8 cellular contexts compared by ENCODE assay signal in genomic region chr22:36481393-36482168, GRCh38. TPM values are rescaled to one million over a fixed set of nuclear protein-coding genes. Genes with fewer than 3 reads are reported as not detected.
A peak's percentile ranks its signal among the peaks of the same experiment; 100 is the strongest.
DNase-seq lines count a peak whose midpoint lies in the region; ATAC-seq, FAIRE-seq and TF ChIP-seq lines count a peak whose summit lies in the region.

TSS of gene TXN2 (minus strand) at chr22:36481640. CDS start at chr22:36480837, 803 bp downstream.

- no CpG with 5 or more reads among the region's 62 CpGs for WGBS in neuronal stem cell (ENCODE audit: extremely low coverage in 2 of 2, insufficient read length in 2 of 2, insufficient replicate concordance in 1 of 2), 2 donors

- H3K36me3 ChIP-seq in HEK293 (ENCODE audit: control insufficient read depth in 2 of 2, insufficient read depth in 1 of 2, low read length in 2 of 2) (peaks cover 22 to 42% of the 10 kb centered on the region in 2 experiments), neuronal stem cell (replicated peaks in 1 of 2; ENCODE audit: control insufficient read depth in 2 of 2, insufficient read depth in 2 of 2, low read length in 2 of 2) (peaks cover 6 to 38% of the 10 kb centered on the region in 2 donors)

- CTCF ChIA-PET in HEK293 (lab: Yijun Ruan, JAX), result interaction anchor here (1.0 to 1.1 kb wide), 2 partner anchors 96 to 181 kb away, joined by 4 to 5 read pairs; no protein-coding TSS in a partner anchor

- no peaks in the 10 kb centered on the region; the same call in 1 of the 2 replicates for H3K4me1 ChIP-seq in HEK293 (ENCODE audit: control insufficient read depth, insufficient read depth, low read length)
- no peaks in the 10 kb centered on the region for H3K4me1 ChIP-seq in foreskin keratinocyte
- H3K4me1 ChIP-seq in neuronal stem cell (ENCODE audit: control insufficient read depth in 2 of 2, insufficient read depth in 1 of 2, low read depth in 1 of 2, low read length in 2 of 2), result peaks cover 4 to 5% of the 10 kb centered on the region in 2 donors

- H4K8ac ChIP-seq in neuronal stem cell (ENCODE audit: low read depth, low read length), result peak within 1 kb of the TSS; percentile 73

- no peak within 1 kb of the TSS for H3K14ac ChIP-seq in neuronal stem cell (ENCODE audit: low read length)

- peak; percentile 86 for ATAC-seq in foreskin keratinocyte

- no peak within 1 kb of the TSS for H2BK15ac ChIP-seq in neuronal stem cell (ENCODE audit: low read length)

- H3K4me3 ChIP-seq in HEK293 (ENCODE audit: low read depth, low read length) (peak within 1 kb of the TSS; percentile 49), neuronal stem cell (ENCODE audit: low read length in 2 of 2) (peak within 1 kb of the TSS; percentile 66 to 88)

- peak within 1 kb of the TSS; percentile 96 for H3K9ac ChIP-seq in neuronal stem cell (ENCODE audit: low read depth, low read length, poor library complexity)

- no peak within 1 kb of the TSS for H2AK5ac ChIP-seq in neuronal stem cell (ENCODE audit: low read depth, low read length)

- in situ Hi-C loops in SK-MEL-5 (cut with HindIII; ENCODE audit: low pct_unique_long_range_greater_than_20kb, low sequenced_read_pairs), result no loop called here

- no peak within 1 kb of the TSS for H2BK12ac ChIP-seq in neuronal stem cell (ENCODE audit: low read length)

- H2AFZ ChIP-seq in neuronal stem cell (ENCODE audit: low read length), result peak within 1 kb of the TSS; percentile 97

- H3K18ac ChIP-seq in neuronal stem cell (ENCODE audit: low read length), result peak within 1 kb of the TSS; percentile 98

- TF ChIP-seq CTCF in HEK293 (tag by site-specific recombination; IDR thresholded peaks at IDR 0.05), result no peak
- no peak for TF ChIP-seq CTCF in foreskin keratinocyte (conservative IDR thresholded peaks at IDR 0.05)
- TF ChIP-seq CTCF in subcutaneous adipose tissue (IDR thresholded peaks at IDR 0.05; ENCODE audit: low read depth), result no peak

- H2BK5ac ChIP-seq in neuronal stem cell (ENCODE audit: low read length), result peak within 1 kb of the TSS; percentile 67

- no peaks in the 10 kb centered on the region for H3K27me3 ChIP-seq in foreskin keratinocyte
- peaks cover 0 to 3% (median 0%) of the 10 kb centered on the region in 3 experiments for H3K27me3 ChIP-seq in neuronal stem cell (ENCODE audit: control insufficient read depth in 3 of 3, insufficient read depth in 3 of 3, low read depth in 1 of 3, low read length in 3 of 3)

- no peak within 1 kb of the TSS for H4K91ac ChIP-seq in neuronal stem cell (ENCODE audit: low read depth, low read length, poor library complexity)

- peak within 1 kb of the TSS; percentile 75 for H3K4me2 ChIP-seq in neuronal stem cell (ENCODE audit: insufficient read depth, low read length, poor library complexity, severe bottlenecking)

- peak within 1 kb of the TSS; percentile 27 for H3K23ac ChIP-seq in neuronal stem cell (ENCODE audit: low read depth, low read length, poor library complexity)

- no peak within 1 kb of the TSS for H3K4ac ChIP-seq in neuronal stem cell (ENCODE audit: low read length)

- no peaks in the 10 kb centered on the region for H3K79me1 ChIP-seq in neuronal stem cell (ENCODE audit: low read depth, low read length)

- POLR2A ChIA-PET in HEK293 (lab: Yijun Ruan, JAX), result interaction anchor here (0.5 to 2.2 kb wide), 28 partner anchors 10 to 1095 kb away, joined by 3 to 28 read pairs (median 5); partner anchors contain the start of genes APOL2, FOXRED2, IFT27 and MYH9

- DNase-seq in MV-4-11 (lab: John Stamatoyannopoulos, UW) (peak; percentile 93), SK-MEL-5 (ENCODE audit: low read depth, low spot score) (peak; percentile 97), foreskin keratinocyte (peak; percentile 80 to 89), neuronal stem cell (ENCODE audit: low spot score) (peak; percentile 94)
- DNase-seq in activated naive CD4-positive, alpha-beta T cell treated with Interleukin-2 at 50 U/mL for 16 hours, result peak; percentile 95

- H3K9me3 ChIP-seq in HEK293 (ENCODE audit: control insufficient read depth, insufficient read depth, low read depth, low read length) (no peaks in the 10 kb centered on the region), neuronal stem cell (replicated peaks in 1 of 2; ENCODE audit: control insufficient read depth in 2 of 2, insufficient read depth in 1 of 2, low read depth in 1 of 2, low read length in 2 of 2) (peaks cover 1 to 3% of the 10 kb centered on the region in 2 donors)

- FAIRE-seq in G401.6 (lab: Jason Lieb, UNC), result peak; percentile 69

- H3K27ac ChIP-seq in HEK293 (ENCODE audit: extremely low read depth, low read depth, low read length) (peak within 1 kb of the TSS; percentile 95), foreskin keratinocyte (peak within 1 kb of the TSS; percentile 97), neuronal stem cell (replicated peaks; ENCODE audit: low read length) (peak within 1 kb of the TSS; percentile 77)

- no peak within 1 kb of the TSS for H2BK120ac ChIP-seq in neuronal stem cell (ENCODE audit: low read depth, low read length)

TF ChIP-seq in HEK293, 187 proteins besides CTCF, POLR2A, EP300 and RAD21 (continues in another document):
- TF ChIP-seq TRIM28 (IDR thresholded peaks at IDR 0.05; ENCODE audit: borderline replicate concordance, low read length) (peak; percentile 87), ZNF341 (tag by site-specific recombination; IDR thresholded peaks at IDR 0.05; ENCODE audit: low read depth) (peak; percentile 77), ZNF302 (tag by site-specific recombination; IDR thresholded peaks at IDR 0.05; ENCODE audit: low read depth) (no peak), KLF7 (tag by site-specific recombination; IDR thresholded peaks at IDR 0.05; ENCODE audit: borderline replicate concordance) (peak; percentile 51; the same call in 1 of the 2 replicates), ZNF239 (tag by site-specific recombination; IDR thresholded peaks at IDR 0.05) (0 out of 2 replicates have a peak, but pooled peaks have one; percentile 52), ZNF155 (tag by site-specific recombination; IDR thresholded peaks at IDR 0.05) (no peak), ZIC2 (tag by site-specific recombination; IDR thresholded peaks at IDR 0.05) (peak; percentile 67), ZNF324 (tag by site-specific recombination; IDR thresholded peaks at IDR 0.05) (peak; percentile 69), ZNF558 (tag by site-specific recombination; IDR thresholded peaks at IDR 0.05) (no peak), ZNF146 (tag by site-specific recombination; IDR thresholded peaks at IDR 0.05) (no peak), ZNF138 (tag by site-specific recombination; IDR thresholded peaks at IDR 0.05; ENCODE audit: borderline replicate concordance) (no peak), ZNF600 (tag by site-specific recombination; IDR thresholded peaks at IDR 0.05) (0 out of 2 replicates have a peak, but pooled peaks have one; percentile 24), REPIN1 (tag by site-specific recombination; IDR thresholded peaks at IDR 0.05; ENCODE audit: low read depth) (no peak), ZBTB48 (tag by site-specific recombination; IDR thresholded peaks at IDR 0.05) (peak; percentile 99), ZNF610 (tag by site-specific recombination; IDR thresholded peaks at IDR 0.05; ENCODE audit: borderline replicate concordance) (peak; percentile 86)
- TF ChIP-seq, protein P1, sequence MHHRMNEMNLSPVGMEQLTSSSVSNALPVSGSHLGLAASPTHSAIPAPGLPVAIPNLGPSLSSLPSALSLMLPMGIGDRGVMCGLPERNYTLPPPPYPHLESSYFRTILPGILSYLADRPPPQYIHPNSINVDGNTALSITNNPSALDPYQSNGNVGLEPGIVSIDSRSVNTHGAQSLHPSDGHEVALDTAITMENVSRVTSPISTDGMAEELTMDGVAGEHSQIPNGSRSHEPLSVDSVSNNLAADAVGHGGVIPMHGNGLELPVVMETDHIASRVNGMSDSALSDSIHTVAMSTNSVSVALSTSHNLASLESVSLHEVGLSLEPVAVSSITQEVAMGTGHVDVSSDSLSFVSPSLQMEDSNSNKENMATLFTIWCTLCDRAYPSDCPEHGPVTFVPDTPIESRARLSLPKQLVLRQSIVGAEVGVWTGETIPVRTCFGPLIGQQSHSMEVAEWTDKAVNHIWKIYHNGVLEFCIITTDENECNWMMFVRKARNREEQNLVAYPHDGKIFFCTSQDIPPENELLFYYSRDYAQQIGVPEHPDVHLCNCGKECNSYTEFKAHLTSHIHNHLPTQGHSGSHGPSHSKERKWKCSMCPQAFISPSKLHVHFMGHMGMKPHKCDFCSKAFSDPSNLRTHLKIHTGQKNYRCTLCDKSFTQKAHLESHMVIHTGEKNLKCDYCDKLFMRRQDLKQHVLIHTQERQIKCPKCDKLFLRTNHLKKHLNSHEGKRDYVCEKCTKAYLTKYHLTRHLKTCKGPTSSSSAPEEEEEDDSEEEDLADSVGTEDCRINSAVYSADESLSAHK (tag by site-specific recombination; IDR thresholded peaks at IDR 0.05), result 0 out of 2 replicates have a peak, but pooled peaks have one; percentile 33

RNA-seq across cellular contexts. Expression of gene TXN2, which starts in this region (rescaled TPM):
- 26.9 and 37.1 TPM in 2 replicates for total RNA-seq in SK-MEL-5 (2014; rRNA removed; shearing (Covaris generic))
- polyA plus RNA-seq in SK-MEL-5 (2015; cell fraction: cytosol; rRNA removed), result 121 and 159 TPM in 2 replicates
- polyA plus RNA-seq in SK-MEL-5 (2015; cell fraction: nucleus; rRNA removed), result 63.3 and 70.3 TPM in 2 replicates
- total RNA-seq in foreskin keratinocyte (27.6 and 37.6 TPM in 2 replicates), subcutaneous adipose tissue (10 to 100 TPM; 26.9 to 84.6 (median 65.3) TPM)
- polyA plus RNA-seq in foreskin keratinocyte, result 89.9 and 92.2 TPM in 2 replicates
- polyA plus RNA-seq in neuronal stem cell (2013, experiment 1 of 2), result 68.5 TPM
- 67.9 TPM for polyA plus RNA-seq in neuronal stem cell (2013, experiment 2 of 2)

Comparison
In these comparisons a context has a peak if more than half of its experiments do, and no peak if none do; other contexts are left out.
1. Peak in every context shown above with its lines: DNase-seq, ATAC-seq, H3K4me3 ChIP-seq and H3K27ac ChIP-seq.